20 cellular contexts compared by ENCODE assay signal in the genomic region with DNA sequence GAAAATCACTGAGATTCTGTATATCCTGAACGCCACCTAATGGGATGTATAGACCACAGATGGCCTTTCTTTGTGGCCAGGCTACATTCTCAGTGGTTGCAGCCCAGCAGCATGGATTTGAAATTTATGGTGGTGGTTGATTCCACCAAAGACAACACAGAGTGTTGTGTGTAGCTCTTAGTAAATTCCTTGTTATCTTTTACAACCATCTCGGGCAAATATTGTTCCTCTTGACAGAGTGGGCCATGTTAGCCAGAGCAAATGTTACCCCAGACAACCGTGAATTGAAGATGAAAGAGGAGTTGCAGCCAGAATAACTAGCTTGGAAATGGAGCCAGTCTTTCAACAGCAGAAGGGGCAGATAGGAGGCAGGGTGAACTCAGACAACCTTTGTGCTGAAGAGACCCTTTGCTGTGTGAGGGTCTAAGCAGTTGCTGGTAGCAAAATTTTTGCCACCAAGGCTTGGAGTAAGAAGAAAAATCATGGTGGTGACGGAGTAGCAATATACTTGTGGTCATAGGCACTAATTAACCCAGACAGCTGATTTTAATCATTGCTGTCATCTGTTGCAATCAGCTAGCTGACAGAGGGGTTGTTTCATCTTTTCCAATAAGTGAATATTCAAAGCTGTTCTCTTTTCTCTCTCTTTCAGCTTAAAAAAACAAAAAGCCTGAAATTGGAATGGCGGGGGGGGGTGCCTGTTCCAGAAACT. TPM values are rescaled to one million over a fixed set of nuclear protein-coding genes. Genes with fewer than 3 reads are reported as not detected.
DNase-seq lines count a peak whose midpoint lies in the region; ATAC-seq and TF ChIP-seq lines count a peak whose summit lies in the region.
"Had no signal": no experiment of that assay in that cellular context is flagged by ENCODE, and none has a peak within 500 bp of the region (broad histone marks: within the 10 kb centered on the region; RNA-seq: fewer than 3 reads in every experiment).

No MANE protein-coding gene starts in this region.

- H3K27me3 ChIP-seq in Caco-2 (replicated peaks; ENCODE audit: control insufficient read depth, insufficient read depth, low read length) (no peaks in the 10 kb centered on the region), Peyer's patch (no peaks in the 10 kb centered on the region), hepatocyte (no peaks in the 10 kb centered on the region), stomach (no peaks in the 10 kb centered on the region)

- TF ChIP-seq EP300 in stomach (IDR thresholded peaks at IDR 0.05) = no peak

- H2AFZ ChIP-seq in hepatocyte = no peak overlapping the region

- no TSS peak for BruUV-seq in Caco-2 (replicated peaks; lab: Mats Ljungman, UMichigan)

- H3K4me3 ChIP-seq in Caco-2 (ENCODE audit: low read depth, low read length) = no peak overlapping the region
- no peak overlapping the region for H3K4me3 ChIP-seq in Peyer's patch
- H3K4me3 ChIP-seq in hepatocyte = no peak overlapping the region
- H3K4me3 ChIP-seq in stomach = no peak overlapping the region

- H3K9me2 ChIP-seq in hepatocyte (replicated peaks; ENCODE audit: insufficient read depth) = no peaks in the 10 kb centered on the region

- no peaks in the 10 kb centered on the region for H3K9me3 Mint-ChIP-seq in Caco-2 (ENCODE audit: unreplicated experiment)
- H3K9me3 Mint-ChIP-seq in stimulated activated naive CD8-positive, alpha-beta T cell treated with anti-CD3 and anti-CD28 coated beads, Interleukin-15, amount 100 ng/mL, for 72 hours = no peaks in the 10 kb centered on the region
- H3K9me3 Mint-ChIP-seq: mesothelial cell of epicardium had no signal

- no peak overlapping the region for H3K4me3 Mint-ChIP-seq in Caco-2 (ENCODE audit: unreplicated experiment)
- H3K4me3 Mint-ChIP-seq in stimulated activated naive CD8-positive, alpha-beta T cell treated with anti-CD3 and anti-CD28 coated beads, Interleukin-15, amount 100 ng/mL, for 72 hours = no peak overlapping the region
- H3K4me3 Mint-ChIP-seq: activated naive CD8-positive, alpha-beta T cell; CD4-positive, CD25-positive, alpha-beta regulatory T cell; IgD-negative memory B cell; mesothelial cell of epicardium had no signal

- H3K9me3 ChIP-seq in Caco-2 (no peaks in the 10 kb centered on the region), Peyer's patch (no peaks in the 10 kb centered on the region), hepatocyte (ENCODE audit: low read depth) (no peaks in the 10 kb centered on the region), stomach (no peaks in the 10 kb centered on the region)

- peaks cover 3% of the 10 kb centered on the region for H3K27me3 Mint-ChIP-seq in Caco-2 (ENCODE audit: insufficient read depth, unreplicated experiment)
- peaks cover 7% of the 10 kb centered on the region for H3K27me3 Mint-ChIP-seq in stimulated activated naive CD8-positive, alpha-beta T cell treated with anti-CD3 and anti-CD28 coated beads, Interleukin-15, amount 100 ng/mL, for 72 hours
- H3K27me3 Mint-ChIP-seq: CD4-positive, CD25-positive, alpha-beta regulatory T cell had no signal

- no peaks in the 10 kb centered on the region for H3K36me3 Mint-ChIP-seq in Caco-2 (ENCODE audit: insufficient read depth, unreplicated experiment)
- H3K36me3 Mint-ChIP-seq: activated naive CD8-positive, alpha-beta T cell; CD4-positive, CD25-positive, alpha-beta regulatory T cell; IgD-negative memory B cell; mesothelial cell of epicardium had no signal

- H3K4me1 ChIP-seq in Caco-2 (0 out of 2 replicates have a peak, but pooled peaks cover 9% of the 10 kb centered on the region), Peyer's patch (no peaks in the 10 kb centered on the region), hepatocyte (ENCODE audit: insufficient read depth) (peaks cover 11% of the 10 kb centered on the region), stomach (peaks cover 0 to 29% (median 4%) of the 10 kb centered on the region in 4 donors)

- TF ChIP-seq POLR2A in Peyer's patch (IDR thresholded peaks at IDR 0.05) = no peak
- TF ChIP-seq POLR2A in stomach (IDR thresholded peaks at IDR 0.05) = no peak

- H3K4me1 Mint-ChIP-seq in Caco-2 (ENCODE audit: low read depth, unreplicated experiment) = peaks cover 11% of the 10 kb centered on the region
- H3K4me1 Mint-ChIP-seq in stimulated activated naive CD8-positive, alpha-beta T cell treated with anti-CD3 and anti-CD28 coated beads, Interleukin-15, amount 100 ng/mL, for 72 hours = no peaks in the 10 kb centered on the region
- H3K4me1 Mint-ChIP-seq: CD4-positive, CD25-positive, alpha-beta regulatory T cell; IgD-negative memory B cell had no signal

- H4K20me1 ChIP-seq in hepatocyte (ENCODE audit: insufficient read depth, poor library complexity, severe bottlenecking) = no peaks in the 10 kb centered on the region

- H3K4me2 ChIP-seq in hepatocyte = peak overlapping the region; percentile 11

- no peaks in the 10 kb centered on the region for H3K79me2 ChIP-seq in hepatocyte

- peak in 1 of 2 experiments; percentile 24 for DNase-seq in Caco-2
- DNase-seq in Peyer's patch = no peak
- DNase-seq in hepatocyte (ENCODE audit: low spot score) = no peak
- no peak for DNase-seq in stomach
- no peak for DNase-seq in activated effector memory CD4-positive, alpha-beta T cell treated with Interleukin-2 at 50 U/mL for 16 hours
- no peak for DNase-seq in COR-L47 (lab: John Stamatoyannopoulos, UW)
- DNase-seq in stimulated activated naive CD8-positive, alpha-beta T cell treated with anti-CD3 and anti-CD28 coated beads, Interleukin-15, amount 100 ng/mL, for 72 hours = no peak
- no peak for DNase-seq in HT-29 (ENCODE audit: low spot score)
- DNase-seq: ACHN; activated CD4-positive, alpha-beta T cell treated with anti-CD3 and anti-CD28 coated beads for 48 hours; CD4-positive, CD25-positive, alpha-beta regulatory T cell; DMS153; GF-D8; left cardiac atrium; NCI-H187; stimulated activated CD4-positive, alpha-beta T cell treated with anti-CD3 and anti-CD28 coated beads, Interleukin-4, amount 100 ng/mL, for 1 hour had no signal

- TF ChIP-seq CTCF in Caco-2 (IDR thresholded peaks at IDR 0.05; ENCODE audit: insufficient read depth in 1 of 2, low read depth in 1 of 2, low read length in 1 of 2, severe bottlenecking in 1 of 2, unreplicated experiment in 1 of 2) = no peak
- no peak for TF ChIP-seq CTCF in Peyer's patch (IDR thresholded peaks at IDR 0.05)
- no peak for TF ChIP-seq CTCF in hepatocyte (IDR thresholded peaks at IDR 0.05; ENCODE audit: poor library complexity)
- TF ChIP-seq CTCF in stomach (IDR thresholded peaks at IDR 0.05) = no peak

- H3K27ac ChIP-seq in Peyer's patch = peak overlapping the region; percentile 21 to 63 (median 38)
- peak overlapping the region; percentile 1 for H3K27ac ChIP-seq in hepatocyte
- H3K27ac ChIP-seq in stomach = peak overlapping the region in 3 of 5 donors; percentile 54 to 61 (median 60)

- POLR2A ChIA-PET in Caco-2 (lab: Charles Lee) = no interaction called here

- CTCF ChIA-PET in Caco-2 (lab: Charles Lee) = interaction anchor here (0.7 to 1.0 kb wide), 2 partner anchors 40 to 50 kb away, joined by 3 to 4 read pairs; a partner anchor contains a TSS

- no peaks in the 10 kb centered on the region for H3K36me3 ChIP-seq in Caco-2 (ENCODE audit: control insufficient read depth, insufficient read depth, low read length)
- no peaks in the 10 kb centered on the region for H3K36me3 ChIP-seq in Peyer's patch
- H3K36me3 ChIP-seq in hepatocyte (replicated peaks; ENCODE audit: insufficient read depth, low read depth) = no peaks in the 10 kb centered on the region
- no peaks in the 10 kb centered on the region for H3K36me3 ChIP-seq in stomach

- ATAC-seq in stimulated activated naive CD8-positive, alpha-beta T cell treated with anti-CD3 and anti-CD28 coated beads, Interleukin-15, amount 100 ng/mL, for 72 hours = no peak

- H3K27ac Mint-ChIP-seq in Caco-2 (ENCODE audit: unreplicated experiment) = peak overlapping the region; percentile 10
- H3K27ac Mint-ChIP-seq in stimulated activated naive CD8-positive, alpha-beta T cell treated with anti-CD3 and anti-CD28 coated beads, Interleukin-15, amount 100 ng/mL, for 72 hours = no peak overlapping the region
- H3K27ac Mint-ChIP-seq: activated naive CD8-positive, alpha-beta T cell; CD4-positive, CD25-positive, alpha-beta regulatory T cell; IgD-negative memory B cell; mesothelial cell of epicardium had no signal

- WGBS in hepatocyte (ENCODE audit: low lambda C conversion rate, missing lambda C conversion rate) = 56% methylated on average over 5 of the region's 5 CpGs
- 53 to 62% (median 54%) methylated on average over 5 of the region's 5 CpGs for WGBS in stomach, 5 donors

- intact Hi-C loops in Caco-2 (cut with micrococcal nuclease; ENCODE audit: unreplicated experiment) (loop anchor here (2.0 kb wide), 1 partner anchor 23 kb away; no protein-coding TSS in a partner anchor), stomach (cut with DNase I; ENCODE audit: low total_unique reads) (no loop called here)

RNA-seq across cellular contexts. Expression of a gene that starts 39.7 kb away (rescaled TPM):
- total RNA-seq in Caco-2 (2022) = 0.14 and 0.21 TPM in 2 replicates
- total RNA-seq in Peyer's patch = 10 to 100 TPM in 1 of 4 donors, 1 to 10 TPM in 3; 1.6 to 38.8 (median 3.7) TPM
- 1.0 and 1.7 TPM in 2 replicates for total RNA-seq in hepatocyte
- 0.48 and 1.3 TPM in 2 replicates for polyA plus RNA-seq in hepatocyte
- 1 to 10 TPM; 1.8 to 9.0 (median 5.5) TPM for total RNA-seq in stomach
- polyA plus RNA-seq in stomach = 1 to 10 TPM; 2.4 to 3.8 (median 3.5) TPM
- not detected in 2 replicates for total RNA-seq in HT-29 (2014; rRNA removed; shearing (Covaris generic))
- total RNA-seq: MCF 10A had no signal
- polyA plus RNA-seq: CD4-positive, CD25-positive, alpha-beta regulatory T cell; IgD-negative memory B cell had no signal

Comparison
In these comparisons a context has a peak if more than half of its experiments do, and no peak if none do; other contexts are left out.
1. H3K27ac ChIP-seq: peak in every context shown above with its lines; median percentile 60 in stomach; 38 in Peyer's patch; 1 in hepatocyte.